Comparison of ENCODE assay signal across 8 cellular contexts in the genomic region with DNA sequence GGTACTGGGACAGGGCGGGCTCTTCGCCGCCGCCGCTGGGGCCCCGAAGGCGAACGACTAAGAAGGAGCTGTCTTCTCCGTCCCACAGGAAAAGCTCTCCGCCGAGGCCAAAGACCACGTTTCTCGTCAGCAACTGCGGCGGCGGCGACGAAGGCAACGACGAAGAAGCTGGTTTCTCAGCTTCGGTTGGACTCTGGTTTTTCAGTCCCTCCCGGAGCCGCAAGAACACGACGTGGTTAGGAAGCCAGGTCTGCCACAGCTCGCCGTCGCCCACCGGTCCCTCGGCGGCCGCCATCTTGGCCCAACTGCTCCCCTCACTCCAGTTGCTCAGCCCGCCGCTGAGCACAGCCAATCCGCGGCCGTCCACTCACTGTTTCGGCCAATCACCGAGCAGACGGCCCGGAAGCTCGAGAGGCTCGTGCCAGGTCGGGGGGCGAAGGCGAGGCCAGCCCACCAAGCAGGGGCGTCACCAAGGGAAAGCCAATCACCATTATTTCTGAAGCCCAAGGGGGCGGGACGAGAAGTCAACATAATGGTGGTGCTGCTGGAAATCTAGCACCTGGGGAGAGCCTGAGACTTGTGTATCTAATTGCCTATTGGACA. TPM values are rescaled to one million over a fixed set of nuclear protein-coding genes. Genes with fewer than 3 reads are reported as not detected.
A peak's percentile ranks its signal among the peaks of the same experiment; 100 is the strongest.
DNase-seq lines count a peak whose midpoint lies in the region; ATAC-seq, FAIRE-seq and TF ChIP-seq lines count a peak whose summit lies in the region.

A gene (minus strand): TSS at position 307 of the 603 bp plus-strand sequence. CDS start 12 bp downstream, at position 295.

- H4K20me1 ChIP-seq in OCI-LY1 (ENCODE audit: insufficient read depth, low read length), result no peaks in the 10 kb centered on the region

- H3K9ac ChIP-seq in HUES64 (ENCODE audit: low read depth, low read length), result peak within 1 kb of the TSS; percentile 96
- peak within 1 kb of the TSS; percentile 90 for H3K9ac ChIP-seq in OCI-LY1 (ENCODE audit: low read length)

- peak within 1 kb of the TSS; percentile 99 for H3K4me2 ChIP-seq in OCI-LY1 (ENCODE audit: low read length)

- H3K36me3 Mint-ChIP-seq in Calu3 (ENCODE audit: insufficient read depth, unreplicated experiment), result peaks cover 62% of the 10 kb centered on the region
- peaks cover 9% of the 10 kb centered on the region for H3K36me3 Mint-ChIP-seq in mesothelial cell of epicardium

- no peak within 1 kb of the TSS for H2AFZ ChIP-seq in OCI-LY1 (ENCODE audit: low read length)

- peak within 1 kb of the TSS; percentile 89 for H3K4me3 ChIP-seq in HUES64 (ENCODE audit: low read length)
- H3K4me3 ChIP-seq in OCI-LY1 (ENCODE audit: low read depth, low read length, poor library complexity, severe bottlenecking), result peak within 1 kb of the TSS; percentile 87

- H3F3A ChIP-seq in OCI-LY1 (ENCODE audit: insufficient read depth, low read length), result no peaks in the 10 kb centered on the region

- under 1% methylated on average over 49 of the region's 49 CpGs for WGBS in HUES64

- FAIRE-seq in endometrium (lab: Jason Lieb, UNC), result peak; percentile 95

- H3K27me3 Mint-ChIP-seq in Calu3 (ENCODE audit: unreplicated experiment) (no peaks in the 10 kb centered on the region), mesothelial cell of epicardium (ENCODE audit: low read depth) (no peaks in the 10 kb centered on the region)

- intact Hi-C loops in Calu3 (cut with micrococcal nuclease; ENCODE audit: unreplicated experiment), result no loop called here

- peaks cover 62% of the 10 kb centered on the region for H3K36me3 ChIP-seq in HUES64 (ENCODE audit: insufficient read depth, low read length)
- peaks cover 60% of the 10 kb centered on the region for H3K36me3 ChIP-seq in OCI-LY1 (ENCODE audit: insufficient read depth, low read length)

- no peak for TF ChIP-seq CTCF in Calu3 (IDR thresholded peaks at IDR 0.05; ENCODE audit: unreplicated experiment)
- no peak for TF ChIP-seq CTCF in OCI-LY1 (IDR thresholded peaks at IDR 0.05; ENCODE audit: low read length)
- no peak for TF ChIP-seq CTCF in mesothelial cell of epicardium (IDR thresholded peaks at IDR 0.05; ENCODE audit: unreplicated experiment)

- CTCF ChIA-PET in Calu3 (lab: Charles Lee), result interaction anchor here (0.9 kb wide), 1 partner anchor 20 kb away, joined by 5 read pairs; a partner anchor contains a TSS

- H3K9me3 Mint-ChIP-seq in Calu3 (ENCODE audit: low read depth, unreplicated experiment) (no peaks in the 10 kb centered on the region), mesothelial cell of epicardium (no peaks in the 10 kb centered on the region)

- H3K4me1 ChIP-seq in HUES64 (ENCODE audit: insufficient read depth, low read length) (peaks cover 7% of the 10 kb centered on the region; the same call in 1 of the 2 replicates), OCI-LY1 (ENCODE audit: insufficient read depth, low read length, severe bottlenecking) (peaks cover 36% of the 10 kb centered on the region)

- H3K27ac ChIP-seq in HUES64 (ENCODE audit: low read depth, low read length), result peak within 1 kb of the TSS; percentile 85
- peak within 1 kb of the TSS; percentile 95 for H3K27ac ChIP-seq in OCI-LY1 (ENCODE audit: low read depth, low read length, poor library complexity, severe bottlenecking)

- H3K4me1 Mint-ChIP-seq in Calu3 (ENCODE audit: low read depth, unreplicated experiment) (peaks cover 12% of the 10 kb centered on the region), mesothelial cell of epicardium (peaks cover 30% of the 10 kb centered on the region)

- peak; percentile 73 for ATAC-seq in GM21447 (IDR thresholded peaks at IDR 0.05; ENCODE audit: unreplicated experiment)

- H3K9me3 ChIP-seq in HUES64 (ENCODE audit: insufficient read depth, low read depth, low read length) (no peaks in the 10 kb centered on the region), OCI-LY1 (ENCODE audit: low read length) (no peaks in the 10 kb centered on the region)

- no peaks in the 10 kb centered on the region for H3K27me3 ChIP-seq in HUES64 (ENCODE audit: insufficient read depth, low read length)
- no peaks in the 10 kb centered on the region for H3K27me3 ChIP-seq in OCI-LY1 (ENCODE audit: insufficient read depth, low read length)

- no peaks in the 10 kb centered on the region for H3K9me2 ChIP-seq in OCI-LY1 (ENCODE audit: low read depth, low read length)

- DNase-seq in Calu3 (peak; percentile 94), mesothelial cell of epicardium (ENCODE audit: low spot score in 2 of 2, unreplicated experiment in 2 of 2) (peak; percentile 94 to 96)
- DNase-seq in activated CD8-positive, alpha-beta memory T cell treated with anti-CD3 and anti-CD28 coated beads, Interleukin-2, amount 50 U/mL, for 4 hours, result peak; percentile 94
- peak; percentile 96 to 97 for DNase-seq in stimulated activated CD8-positive, alpha-beta memory T cell treated with anti-CD3 and anti-CD28 coated beads, Interleukin-15, amount 100 ng/mL, for 48 hours (ENCODE audit: low read depth in 2 of 2)

- no TSS peak for BruUV-seq in Calu3 (replicated peaks; lab: Mats Ljungman, UMichigan)

- H3K4me3 Mint-ChIP-seq in Calu3 (ENCODE audit: low read depth, unreplicated experiment) (peak within 1 kb of the TSS; percentile 84), mesothelial cell of epicardium (peak within 1 kb of the TSS; percentile 100)

- peak within 1 kb of the TSS; percentile 83 for H3K27ac Mint-ChIP-seq in Calu3 (ENCODE audit: unreplicated experiment)
- H3K27ac Mint-ChIP-seq in mesothelial cell of epicardium, result peak within 1 kb of the TSS; percentile 100

- H3K79me2 ChIP-seq in OCI-LY1 (ENCODE audit: insufficient read depth, low read length), result peaks cover 44% of the 10 kb centered on the region

RNA-seq across cellular contexts. Expression of the gene that starts here (rescaled TPM):
- 67.2 and 70.9 TPM in 2 replicates for total RNA-seq in Calu3 (2022)
- 111 TPM for polyA plus RNA-seq in HUES64 (2013, experiment 1 of 2)
- 100 TPM for polyA plus RNA-seq in HUES64 (2013, experiment 2 of 2)
- 61.7 to 67.6 TPM (median 66.3 TPM) in 3 replicates for total RNA-seq in mesothelial cell of epicardium

Comparison
In these comparisons a context has a peak if more than half of its experiments do, and no peak if none do; other contexts are left out.
1. Peak in every context shown above with its lines: DNase-seq, ATAC-seq, H3K4me3 ChIP-seq and H3K27ac ChIP-seq.